In genomic region chr9:17906204-17906840, GRCh38 we compare ENCODE assay signal across 9 cellular contexts.
DNase-seq lines count a peak whose midpoint lies in the region; ATAC-seq and TF ChIP-seq lines count a peak whose summit lies in the region.
"Had no signal": no experiment of that assay in that cellular context is flagged by ENCODE, and none has a peak within 500 bp of the region (broad histone marks: within the 10 kb centered on the region; RNA-seq: fewer than 3 reads in every experiment).

No MANE protein-coding gene starts in this region.

- peak; percentile 30 for DNase-seq in AG20443 (ENCODE audit: low spot score)
- peak; percentile 27 for DNase-seq in NCI-H146 treated with DMSO at 0.1 percent for 48 hours (lab: John Stamatoyannopoulos, UW; ENCODE audit: unreplicated experiment)
- DNase-seq in Right ventricle myocardium superior = no peak
- DNase-seq in neuronal stem cell (ENCODE audit: low spot score) = peak; percentile 49
- DNase-seq in A673 (ENCODE audit: low spot score) = no peak
- DNase-seq in ACHN = no peak
- DNase-seq: amniotic stem cell had no signal

- H3K14ac ChIP-seq in neuronal stem cell (ENCODE audit: low read length) = no peak overlapping the region

- H3K9me3 ChIP-seq in neuronal stem cell (replicated peaks in 1 of 2; ENCODE audit: control insufficient read depth in 2 of 2, insufficient read depth in 1 of 2, low read depth in 1 of 2, low read length in 2 of 2) = no peaks in the 10 kb centered on the region
- H3K9me3 ChIP-seq in A673 (ENCODE audit: low read depth, low read length, poor library complexity, severe bottlenecking) = no peaks in the 10 kb centered on the region

- no TSS peak for BruUV-seq in A673 (replicated peaks; lab: Mats Ljungman, UMichigan)

- no peak overlapping the region for H3K9ac ChIP-seq in neuronal stem cell (ENCODE audit: low read depth, low read length, poor library complexity)

- H3K27me3 ChIP-seq in neuronal stem cell (ENCODE audit: control insufficient read depth in 3 of 3, insufficient read depth in 3 of 3, low read depth in 1 of 3, low read length in 3 of 3) (peaks cover 14 to 56% (median 41%) of the 10 kb centered on the region in 3 experiments), A673 (replicated peaks; ENCODE audit: insufficient read depth, low read depth, low read length, poor library complexity) (peaks cover 28% of the 10 kb centered on the region)

- H3K36me3 ChIP-seq in neuronal stem cell (replicated peaks in 1 of 2; ENCODE audit: control insufficient read depth in 2 of 2, insufficient read depth in 2 of 2, low read length in 2 of 2) (peaks cover 0 to 1% of the 10 kb centered on the region in 2 donors), A673 (ENCODE audit: insufficient read depth, low read length, poor library complexity, severe bottlenecking) (no peaks in the 10 kb centered on the region)

- peak overlapping the region; percentile 96 for H3K4me2 ChIP-seq in neuronal stem cell (ENCODE audit: insufficient read depth, low read length, poor library complexity, severe bottlenecking)

- H3K27ac ChIP-seq in neuronal stem cell (replicated peaks; ENCODE audit: low read length) (no peak overlapping the region), A673 (ENCODE audit: low read depth, low read length, poor library complexity, severe bottlenecking) (no peak overlapping the region)

- peak overlapping the region; percentile 22 for H2AFZ ChIP-seq in neuronal stem cell (ENCODE audit: low read length)

- in situ Hi-C loops in ACHN (cut with HindIII; ENCODE audit: low pct_ligation_motif_present, low pct_unique_long_range_greater_than_20kb, low sequenced_read_pairs) = no loop called here

- H3K79me1 ChIP-seq in neuronal stem cell (ENCODE audit: low read depth, low read length) = no peaks in the 10 kb centered on the region

- CTCF ChIA-PET in A673 (lab: Charles Lee) = no interaction called here

- no peak overlapping the region for H2BK5ac ChIP-seq in neuronal stem cell (ENCODE audit: low read length)

- no peak overlapping the region for H3K4ac ChIP-seq in neuronal stem cell (ENCODE audit: low read length)

- H2BK15ac ChIP-seq in neuronal stem cell (ENCODE audit: low read length) = peak overlapping the region; percentile 21

- peak overlapping the region in 1 of 2 donors; percentile 78 for H3K4me3 ChIP-seq in neuronal stem cell (ENCODE audit: low read length in 2 of 2)
- H3K4me3 ChIP-seq in A673 (ENCODE audit: low read depth, low read length, poor library complexity, severe bottlenecking) = no peak overlapping the region

- ATAC-seq in Right ventricle myocardium superior (ENCODE audit: poor library complexity) (peak; percentile 49), GM18861 (IDR thresholded peaks at IDR 0.05; ENCODE audit: unreplicated experiment) (no peak), HG02840 (IDR thresholded peaks at IDR 0.05; ENCODE audit: low FRiP score, unreplicated experiment) (no peak)

- no peak overlapping the region for H4K8ac ChIP-seq in neuronal stem cell (ENCODE audit: low read depth, low read length)

- peak overlapping the region; percentile 28 for H3K18ac ChIP-seq in neuronal stem cell (ENCODE audit: low read length)

- no peak overlapping the region for H2BK12ac ChIP-seq in neuronal stem cell (ENCODE audit: low read length)

- H2AK5ac ChIP-seq in neuronal stem cell (ENCODE audit: low read depth, low read length) = no peak overlapping the region

- no peak overlapping the region for H2BK120ac ChIP-seq in neuronal stem cell (ENCODE audit: low read depth, low read length)

- H3K4me1 ChIP-seq in neuronal stem cell (ENCODE audit: control insufficient read depth in 2 of 2, insufficient read depth in 1 of 2, low read depth in 1 of 2, low read length in 2 of 2) (no peaks in the 10 kb centered on the region), A673 (ENCODE audit: insufficient read depth, low read length, poor library complexity, severe bottlenecking) (no peaks in the 10 kb centered on the region)

- WGBS in neuronal stem cell (ENCODE audit: extremely low coverage in 2 of 2, insufficient read length in 2 of 2, insufficient replicate concordance in 1 of 2), 2 donors = no CpG with 5 or more reads among the region's 55 CpGs

- POLR2A ChIA-PET in A673 (lab: Charles Lee; ENCODE audit: low non-redundant PET) = no interaction called here

- TF ChIP-seq CTCF in A673 (conservative IDR thresholded peaks at IDR 0.05; ENCODE audit: low read depth, low read length) = no peak

- H3K23ac ChIP-seq in neuronal stem cell (ENCODE audit: low read depth, low read length, poor library complexity) = no peak overlapping the region

- no peak overlapping the region for H4K91ac ChIP-seq in neuronal stem cell (ENCODE audit: low read depth, low read length, poor library complexity)

- intact Hi-C loops in Right ventricle myocardium superior (cut with DNase I) = no loop called here
- intact Hi-C loops in A673 (cut with micrococcal nuclease; ENCODE audit: unreplicated experiment) = loop anchor here (10.0 kb wide), 1 partner anchor 58 kb away; no protein-coding TSS in a partner anchor

Comparison
In these comparisons a context has a peak if more than half of its experiments do, and no peak if none do; other contexts are left out.
1. DNase-seq: peak in AG20443 (single experiment), NCI-H146 treated with DMSO at 0.1 percent for 48 hours (single experiment) and neuronal stem cell (single experiment); none in Right ventricle myocardium superior (single experiment), A673 (single experiment) and ACHN (single experiment).